ENCODE assay signal across 8 cellular contexts in the genomic region with DNA sequence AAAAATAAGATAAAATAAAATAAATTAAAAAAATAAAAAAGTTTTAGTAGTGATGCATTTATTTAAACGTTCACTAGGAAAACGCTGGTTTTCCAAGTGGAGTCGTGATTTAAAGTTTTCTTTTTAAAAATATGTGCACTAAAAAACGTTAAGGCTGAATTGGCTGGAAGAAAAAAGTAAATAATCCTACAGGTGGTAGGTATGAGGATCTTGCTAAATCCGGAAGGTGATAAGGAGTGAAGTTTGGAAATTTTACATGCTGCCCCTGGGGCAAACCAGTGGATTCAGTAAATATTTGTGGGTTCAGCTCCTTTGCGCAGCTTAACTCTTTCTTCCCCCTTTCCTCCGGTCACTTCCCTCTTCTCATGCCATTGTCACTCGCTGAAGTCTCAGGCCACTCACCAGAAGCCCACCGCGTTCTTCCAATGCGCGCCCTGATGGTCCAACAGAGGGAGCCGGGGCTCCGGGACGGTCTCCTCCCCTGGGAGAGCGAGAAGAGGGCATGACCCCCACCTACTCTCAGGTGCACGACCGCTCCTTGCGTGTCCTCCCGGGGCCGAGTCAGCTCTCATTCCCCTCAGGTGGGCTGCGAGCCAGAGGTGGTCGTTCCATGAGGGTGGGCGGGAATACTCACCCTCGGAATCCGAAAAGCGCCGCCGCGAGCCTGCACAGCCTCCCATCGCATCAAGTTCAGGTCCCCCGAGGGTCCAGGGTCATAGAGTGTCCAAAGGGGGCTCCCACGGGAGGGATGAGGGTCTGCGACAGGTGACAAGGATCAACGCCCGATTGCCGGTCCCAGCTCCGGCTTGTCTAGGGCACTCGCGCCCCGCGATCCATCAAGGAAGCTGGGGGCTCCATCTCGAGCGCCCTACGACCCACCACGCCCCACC. TPM values are rescaled to one million over a fixed set of nuclear protein-coding genes. Genes with fewer than 3 reads are reported as not detected.
DNase-seq lines count a peak whose midpoint lies in the region; ATAC-seq and TF ChIP-seq lines count a peak whose summit lies in the region.

No MANE protein-coding gene starts in this region.

- H3K36me3 ChIP-seq in BE2C (peaks cover 8% of the 10 kb centered on the region; the same call in 1 of the 2 replicates), neutrophil (peaks cover 37% of the 10 kb centered on the region)

- peak; percentile 25; the same call in 1 of the 2 replicates for TF ChIP-seq CTCF in BE2C (IDR thresholded peaks at IDR 0.05; ENCODE audit: low read depth, low read length)
- peak; percentile 44; the same call in 1 of the 2 replicates for TF ChIP-seq CTCF in LNCAP (IDR thresholded peaks at IDR 0.05)
- TF ChIP-seq CTCF in neutrophil (IDR thresholded peaks at IDR 0.05): no peak

- ATAC-seq in GM18505 (IDR thresholded peaks at IDR 0.05; ENCODE audit: unreplicated experiment): peak; percentile 9

- TF ChIP-seq POLR2A in GM18505 (IDR thresholded peaks at IDR 0.05; ENCODE audit: borderline replicate concordance, extremely low read depth, insufficient read depth, insufficient read length): no peak

- H3K4me1 ChIP-seq in BE2C: no peaks in the 10 kb centered on the region
- H3K4me1 ChIP-seq in neutrophil (ENCODE audit: control insufficient read depth in 1 of 2, insufficient read depth in 1 of 2, low read depth in 1 of 2, low read length in 1 of 2): peaks cover 42 to 55% of the 10 kb centered on the region in 2 experiments

- H3K27ac ChIP-seq in neutrophil: peak overlapping the region; percentile 100

- DNase-seq in BE2C (peak; percentile 33), foreskin melanocyte (peak; percentile 9), HuH-7.5 (ENCODE audit: low spot score) (no peak)
- peak; percentile 27 for DNase-seq in activated CD8-positive, alpha-beta memory T cell treated with anti-CD3 and anti-CD28 coated beads, Interleukin-2, amount 50 U/mL, for 4 hours
- no peak for DNase-seq in NK-92 treated with Interleukin-12 subunit alpha and Interleukin-12 subunit beta, amount 100 ng/mL, for 24 hours (lab: John Stamatoyannopoulos, UW)

- H3K9me3 ChIP-seq in BE2C: no peaks in the 10 kb centered on the region
- no peaks in the 10 kb centered on the region for H3K9me3 ChIP-seq in neutrophil

- H3K4me3 ChIP-seq in BE2C (ENCODE audit: low read depth, low read length): peak overlapping the region; percentile 97
- peak overlapping the region; percentile 83 to 88 for H3K4me3 ChIP-seq in neutrophil (ENCODE audit: low read depth in 1 of 2, low read length in 1 of 2)

- no peaks in the 10 kb centered on the region for H3K27me3 ChIP-seq in BE2C
- no peaks in the 10 kb centered on the region for H3K27me3 ChIP-seq in neutrophil

RNA-seq across cellular contexts. Expression of a gene that starts 0.5 kb away (rescaled TPM):
- polyA plus RNA-seq in BE2C (2012; ENCODE audit: insufficient read depth, insufficient read length, low read depth): 52.3 TPM

RNA-seq across cellular contexts. Expression of a gene that starts 3.1 kb away (rescaled TPM):
- not detected for polyA plus RNA-seq in BE2C (2012; ENCODE audit: insufficient read depth, insufficient read length, low read depth)

RNA-seq across cellular contexts. Expression of a gene that starts 15.3 kb away (rescaled TPM):
- not detected for polyA plus RNA-seq in BE2C (2012; ENCODE audit: insufficient read depth, insufficient read length, low read depth)

RNA-seq across cellular contexts. Expression of a gene that starts 19.2 kb away (rescaled TPM):
- not detected for polyA plus RNA-seq in BE2C (2012; ENCODE audit: insufficient read depth, insufficient read length, low read depth)

RNA-seq across cellular contexts. Expression of a gene that starts 47.4 kb away (rescaled TPM):
- 72.0 TPM for polyA plus RNA-seq in BE2C (2012; ENCODE audit: insufficient read depth, insufficient read length, low read depth)

Comparison
In these comparisons a context has a peak if more than half of its experiments do, and no peak if none do; other contexts are left out.
1. DNase-seq: peak in BE2C (single experiment), activated CD8-positive, alpha-beta memory T cell treated with anti-CD3 and anti-CD28 coated beads, Interleukin-2, amount 50 U/mL, for 4 hours (single experiment) and foreskin melanocyte (single experiment); none in HuH-7.5 (single experiment) and NK-92 treated with Interleukin-12 subunit alpha and Interleukin-12 subunit beta, amount 100 ng/mL, for 24 hours (single experiment).